Comparison of ENCODE assay signal across 2 cellular contexts in genomic region chr20:31581391-31581790, GRCh38.
TF ChIP-seq lines count a peak whose summit lies in the region.

No MANE protein-coding gene starts in this region.

TF ChIP-seq in HEK293, 187 proteins besides CTCF, POLR2A, EP300 and RAD21:
- TF ChIP-seq ZNF571 (tag by site-specific recombination; IDR thresholded peaks at IDR 0.05) (no peak), PRDM2 (tag by site-specific recombination; IDR thresholded peaks at IDR 0.05; ENCODE audit: borderline replicate concordance) (no peak), ZNF239 (tag by site-specific recombination; IDR thresholded peaks at IDR 0.05) (no peak), SCRT2 (tag by site-specific recombination; IDR thresholded peaks at IDR 0.05) (peak; percentile 68), ZNF488 (tag by site-specific recombination; IDR thresholded peaks at IDR 0.05) (no peak), ZNF140 (tag by site-specific recombination; IDR thresholded peaks at IDR 0.05) (no peak)
TF ChIP-seq in HEK293: peak in this region for 1.

TF ChIP-seq in H1, 55 proteins besides CTCF, POLR2A, EP300 and RAD21:
- TF ChIP-seq TEAD4 (IDR thresholded peaks at IDR 0.05; ENCODE audit: low read depth, low read length) (no peak), SP1 (IDR thresholded peaks at IDR 0.05; ENCODE audit: low read depth, low read length) (no peak), EZH2 (IDR thresholded peaks at IDR 0.05; ENCODE audit: low read depth, low read length, severe bottlenecking) (no peak), HDAC2 (IDR thresholded peaks at IDR 0.05; ENCODE audit: borderline replicate concordance in 1 of 2, low read depth in 2 of 2, low read length in 2 of 2) (peak in 1 of 2 experiments; percentile 48; a peak in 1 of 4 replicates), TAF7 (optimal IDR thresholded peaks at IDR 0.05; ENCODE audit: borderline replicate concordance, low read depth, low read length) (no peak), NANOG (IDR thresholded peaks at IDR 0.05; ENCODE audit: insufficient read depth, low read depth, low read length, poor library complexity, severe bottlenecking) (no peak), KDM5A (IDR thresholded peaks at IDR 0.05; ENCODE audit: low read length) (no peak), SRF (IDR thresholded peaks at IDR 0.05; ENCODE audit: low read depth, low read length) (no peak), TCF12 (IDR thresholded peaks at IDR 0.05; ENCODE audit: low read depth, low read length) (0 out of 2 replicates have a peak, but pooled peaks have one; percentile 36), KDM1A (IDR thresholded peaks at IDR 0.05; ENCODE audit: borderline replicate concordance, low read length) (peak; percentile 83; the same call in 1 of the 2 replicates), BRCA1 (IDR thresholded peaks at IDR 0.05; ENCODE audit: low read depth, low read length) (no peak), MAX (IDR thresholded peaks at IDR 0.05) (no peak), POLR2AphosphoS5 (IDR thresholded peaks at IDR 0.05; ENCODE audit: low read depth, low read length) (peak; percentile 51; the same call in 1 of the 2 replicates), JUN (IDR thresholded peaks at IDR 0.05; ENCODE audit: low read depth, low read length) (no peak), KDM4A (IDR thresholded peaks at IDR 0.05; ENCODE audit: low read depth, low read length, severe bottlenecking) (no peak), RNF2 (IDR thresholded peaks at IDR 0.05; ENCODE audit: borderline replicate concordance, low read depth, low read length, missing control alignments, poor library complexity, severe bottlenecking) (no peak), SP2 (IDR thresholded peaks at IDR 0.05; ENCODE audit: low read length) (no peak), FOSL1 (IDR thresholded peaks at IDR 0.05; ENCODE audit: insufficient read depth, low read depth, low read length) (no peak), SAP30 (IDR thresholded peaks at IDR 0.05; ENCODE audit: insufficient read depth, insufficient replicate concordance, low read length) (no peak), CHD1 (IDR thresholded peaks at IDR 0.05; ENCODE audit: low read depth, low read length) (no peak), HDAC6 (IDR thresholded peaks at IDR 0.05; ENCODE audit: low read depth, low read length) (no peak), BCL11A (IDR thresholded peaks at IDR 0.05; ENCODE audit: low read depth in 2 of 2, low read length in 2 of 2) (no peak), ATF3 (IDR thresholded peaks at IDR 0.05; ENCODE audit: insufficient read depth, low read depth, low read length) (no peak), E2F6 (IDR thresholded peaks at IDR 0.05) (no peak), CREB1 (IDR thresholded peaks at IDR 0.05) (no peak), BACH1 (IDR thresholded peaks at IDR 0.05; ENCODE audit: low read length) (no peak; the same call in 1 of the 2 replicates), JUND (IDR thresholded peaks at IDR 0.05; ENCODE audit: low read length) (no peak), ASH2L (IDR thresholded peaks at IDR 0.05; ENCODE audit: low read length) (peak; percentile 61), CBX8 (IDR thresholded peaks at IDR 0.05; ENCODE audit: borderline replicate concordance, low read depth, low read length) (no peak), SIRT6 (IDR thresholded peaks at IDR 0.05; ENCODE audit: low read length) (no peak), YY1 (IDR thresholded peaks at IDR 0.05; ENCODE audit: low read depth, low read length) (peak; percentile 64), CEBPB (IDR thresholded peaks at IDR 0.05; ENCODE audit: low read depth, low read length) (no peak), EGR1 (IDR thresholded peaks at IDR 0.05; ENCODE audit: borderline replicate concordance, low read depth, low read length) (peak; percentile 53; the same call in 1 of the 2 replicates)
